Comparison of ENCODE assay signal across 27 cellular contexts in genomic region chr2:132446460-132446859, GRCh38. TPM values are rescaled to one million over a fixed set of nuclear protein-coding genes. Genes with fewer than 3 reads are reported as not detected.
"Had no signal": no experiment of that assay in that cellular context is flagged by ENCODE, and none has a peak within 500 bp of the region (broad histone marks: within the 10 kb centered on the region; RNA-seq: fewer than 3 reads in every experiment).

No MANE protein-coding gene starts in this region.

- H3K27ac Mint-ChIP-seq: dendritic cell treated with granulocyte-macrophage colony-stimulating factor and Interleukin-4, amounts not matched to agents 40 ng/mL and 50 ng/mL, for 4 days; effector memory CD8-positive, alpha-beta T cell; immature natural killer cell; memory B cell; natural killer cell treated with Interleukin-12 subunit alpha and Interleukin-12 subunit beta and Interleukin-15 and Interleukin-18, amount 100 ng/mL, for 72 hours; stimulated activated memory B cell treated with anti-CD40 and anti-IgM and Interleukin-4, amounts not matched to agents 10 μg/mL and 1 μg/mL and 100 μg/mL, for 72 hours; stimulated activated naive CD8-positive, alpha-beta T cell treated with anti-CD3 and anti-CD28 coated beads, Interleukin-15, Interleukin-2, amounts not matched to agents 100 ng/mL and 50 ng/mL, for 24 hours had no signal

- H3K4me3 Mint-ChIP-seq: dendritic cell treated with granulocyte-macrophage colony-stimulating factor and Interleukin-4, amounts not matched to agents 40 ng/mL and 50 ng/mL, for 4 days; effector memory CD8-positive, alpha-beta T cell; immature natural killer cell; memory B cell; natural killer cell treated with Interleukin-12 subunit alpha and Interleukin-12 subunit beta and Interleukin-15 and Interleukin-18, amount 100 ng/mL, for 72 hours; stimulated activated memory B cell treated with anti-CD40 and anti-IgM and Interleukin-4, amounts not matched to agents 10 μg/mL and 1 μg/mL and 100 μg/mL, for 72 hours; stimulated activated naive CD8-positive, alpha-beta T cell treated with anti-CD3 and anti-CD28 coated beads, Interleukin-15, Interleukin-2, amounts not matched to agents 100 ng/mL and 50 ng/mL, for 24 hours had no signal

- H3K27me3 Mint-ChIP-seq: effector memory CD8-positive, alpha-beta T cell; memory B cell; natural killer cell treated with Interleukin-12 subunit alpha and Interleukin-12 subunit beta and Interleukin-15 and Interleukin-18, amount 100 ng/mL, for 72 hours; stimulated activated memory B cell treated with anti-CD40 and anti-IgM and Interleukin-4, amounts not matched to agents 10 μg/mL and 1 μg/mL and 100 μg/mL, for 72 hours had no signal

- H2AFZ ChIP-seq: parathyroid adenoma had no signal

- H3K36me3 ChIP-seq: esophagus muscularis mucosa, gastrocnemius medialis, left ventricle myocardium inferior, lower lobe of right lung, prostate gland, spleen, tibial nerve had no signal

- H3K4me3 ChIP-seq: esophagus muscularis mucosa, gastrocnemius medialis, left ventricle myocardium inferior, lower lobe of right lung, prostate gland, spleen, testis, tibial nerve had no signal

- H3K36me3 Mint-ChIP-seq: immature natural killer cell; memory B cell; natural killer cell treated with Interleukin-12 subunit alpha and Interleukin-12 subunit beta and Interleukin-15 and Interleukin-18, amount 100 ng/mL, for 72 hours; stimulated activated memory B cell treated with anti-CD40 and anti-IgM and Interleukin-4, amounts not matched to agents 10 μg/mL and 1 μg/mL and 100 μg/mL, for 72 hours had no signal

- H3K9me3 Mint-ChIP-seq: dendritic cell treated with granulocyte-macrophage colony-stimulating factor and Interleukin-4, amounts not matched to agents 40 ng/mL and 50 ng/mL, for 4 days; memory B cell; stimulated activated naive CD8-positive, alpha-beta T cell treated with anti-CD3 and anti-CD28 coated beads, Interleukin-15, Interleukin-2, amounts not matched to agents 100 ng/mL and 50 ng/mL, for 24 hours had no signal

- FAIRE-seq: colon, keratinocyte had no signal

- H3K27me3 ChIP-seq: gastrocnemius medialis, spleen, testis, tibial nerve had no signal

- H3K9ac ChIP-seq: parathyroid adenoma had no signal

- DNase-seq: effector memory CD8-positive, alpha-beta T cell; gastrocnemius medialis; immature natural killer cell; left cardiac atrium; left ventricle myocardium inferior; lower lobe of right lung; midbrain; retina; spleen; stimulated activated CD4-positive, alpha-beta T cell treated with anti-CD3 and anti-CD28 coated beads, Interleukin-15, amount 100 ng/mL, for 24 hours; stimulated activated CD4-positive, alpha-beta T cell treated with anti-CD3 and anti-CD28 coated beads, Interleukin-1b, Interleukin-23, amount 100 ng/mL, for 48 hours; stimulated activated CD4-positive, alpha-beta T cell treated with anti-CD3 and anti-CD28 coated beads, Interleukin-4, amount 100 ng/mL, for 24 hours; testis had no signal

- H3K27ac ChIP-seq: epithelial cell of prostate, esophagus muscularis mucosa, gastrocnemius medialis, left ventricle myocardium inferior, lower lobe of right lung, parathyroid adenoma, prostate gland, spleen, testis, tibial nerve had no signal

- H3K4me1 Mint-ChIP-seq: immature natural killer cell; memory B cell; stimulated activated memory B cell treated with anti-CD40 and anti-IgM and Interleukin-4, amounts not matched to agents 10 μg/mL and 1 μg/mL and 100 μg/mL, for 72 hours had no signal

- H3K9me3 ChIP-seq: esophagus muscularis mucosa, gastrocnemius medialis, left ventricle myocardium inferior, lower lobe of right lung, prostate gland, spleen, testis, tibial nerve had no signal

- ATAC-seq: effector memory CD8-positive, alpha-beta T cell; gastrocnemius medialis; left cardiac atrium; lower lobe of right lung; natural killer cell treated with Interleukin-12 subunit alpha and Interleukin-12 subunit beta and Interleukin-15 and Interleukin-18, amount 100 ng/mL, for 72 hours; sciatic nerve; stimulated activated memory B cell treated with anti-CD40 and anti-IgM and Interleukin-4, amounts not matched to agents 10 μg/mL and 1 μg/mL and 100 μg/mL, for 72 hours had no signal

- H3K79me2 ChIP-seq: parathyroid adenoma had no signal

- H3K4me1 ChIP-seq: gastrocnemius medialis, lower lobe of right lung, parathyroid adenoma, prostate gland, spleen, testis, tibial nerve had no signal

RNA-seq across cellular contexts. Expression of gene GPR39, which starts 29.9 kb away (rescaled TPM):
- total RNA-seq: left ventricle myocardium inferior; natural killer cell treated with Interleukin-12 subunit alpha and Interleukin-12 subunit beta and Interleukin-15 and Interleukin-18, amount 100 ng/mL, for 72 hours; omental fat pad; spleen had no signal
- polyA plus RNA-seq: immature natural killer cell had no signal
